In the genomic region with DNA sequence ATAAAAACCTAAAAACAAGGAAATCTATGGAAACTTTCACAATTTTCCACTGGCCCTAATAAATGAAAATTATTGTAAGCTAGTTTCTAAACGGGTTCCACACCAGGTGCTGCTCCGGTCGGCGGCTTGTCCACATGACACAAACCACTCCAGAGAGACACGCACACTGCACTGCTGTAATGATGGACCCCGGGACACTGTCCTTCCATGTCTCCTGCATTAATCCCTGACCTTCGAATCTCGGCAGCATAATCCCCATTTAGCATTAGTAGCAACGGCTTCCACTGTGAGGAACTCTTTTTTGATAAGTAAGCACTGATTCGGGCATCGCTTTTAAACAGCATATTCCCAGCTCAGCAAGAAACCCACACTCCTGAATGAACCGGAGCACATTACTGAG, we compare ENCODE assay signal across 1 cellular context.
TF ChIP-seq lines count a peak whose summit lies in the region.

No MANE protein-coding gene starts in this region.

TF ChIP-seq in SK-N-SH treated with all-trans-retinoic acid at 6 μM for 48 hours, 23 proteins besides CTCF, POLR2A, EP300 and RAD21 (continued from another document):
- no peak for TF ChIP-seq ZFP30 (CRISPR knock-in tag; IDR thresholded peaks at IDR 0.05)
- TF ChIP-seq ISL1 (CRISPR knock-in tag; IDR thresholded peaks at IDR 0.05): no peak
